In genomic region chr7:47198159-47198558, GRCh38 we compare ENCODE assay signal across 17 cellular contexts.
"Had no signal": no experiment of that assay in that cellular context is flagged by ENCODE, and none has a peak within 500 bp of the region (broad histone marks: within the 10 kb centered on the region; RNA-seq: fewer than 3 reads in every experiment).

No MANE protein-coding gene starts in this region.

- H3K27me3 Mint-ChIP-seq: activated naive CD8-positive, alpha-beta T cell treated with anti-CD3 and anti-CD28 coated beads, Interleukin-2, amount 50 U/mL, for 24 hours; progenitor cell of endocrine pancreas had no signal

- H3K27ac ChIP-seq: ascending aorta, breast epithelium, epithelial cell of prostate, right lobe of liver, spleen, testis, upper lobe of left lung had no signal

- H3K9me3 ChIP-seq: ascending aorta, breast epithelium, right lobe of liver, spleen, testis, upper lobe of left lung had no signal

- DNase-seq: activated CD4-positive, alpha-beta T cell treated with anti-CD3 and anti-CD28 coated beads, Interleukin-2, amount 50 U/mL, for 1 hour; activated CD8-positive, alpha-beta memory T cell treated with anti-CD3 and anti-CD28 coated beads for 24 hours; activated naive CD8-positive, alpha-beta T cell treated with anti-CD3 and anti-CD28 coated beads, Interleukin-2, amount 50 U/mL, for 24 hours; kidney; nephron progenitor cell; right lobe of liver; spleen; stimulated activated naive CD8-positive, alpha-beta T cell treated with anti-CD3 and anti-CD28 coated beads, Interleukin-15, amount 100 ng/mL, for 72 hours; SW 1271; testis; upper lobe of left lung had no signal

- ATAC-seq: activated naive CD8-positive, alpha-beta T cell treated with anti-CD3 and anti-CD28 coated beads, Interleukin-2, amount 50 U/mL, for 24 hours; right lobe of liver; stimulated activated naive CD8-positive, alpha-beta T cell treated with anti-CD3 and anti-CD28 coated beads, Interleukin-15, amount 100 ng/mL, for 72 hours had no signal

- H3K4me3 ChIP-seq: ascending aorta, breast epithelium, right lobe of liver, spleen, testis, upper lobe of left lung had no signal

- H3K36me3 ChIP-seq: ascending aorta, breast epithelium, right lobe of liver, spleen, upper lobe of left lung had no signal

- H3K4me3 Mint-ChIP-seq: activated naive CD8-positive, alpha-beta T cell treated with anti-CD3 and anti-CD28 coated beads, Interleukin-2, amount 50 U/mL, for 24 hours; activated T-helper 1 cell treated with anti-CD3 and anti-CD28 coated beads, Interleukin-12 subunit alpha, Interleukin-12 subunit beta, Interleukin-2, Interleukin-4 antibody, amounts not matched to agents 30 ng/mL and 10 ng/mL and 1 ng/mL, durations not matched to agents 14 hours and 24 hours and 36 hours; nephron progenitor cell; stimulated activated naive CD8-positive, alpha-beta T cell treated with anti-CD3 and anti-CD28 coated beads, Interleukin-15, amount 100 ng/mL, for 72 hours; T-helper 2 cell treated with Interferon-gamma antibody and Interleukin-4, amounts not matched to agents 5 μg/mL and 100 μg/mL, for 36 hours had no signal

- H3K4me1 ChIP-seq: ascending aorta, breast epithelium, right lobe of liver, spleen, testis had no signal

- H3K9me3 Mint-ChIP-seq: activated naive CD8-positive, alpha-beta T cell treated with anti-CD3 and anti-CD28 coated beads, Interleukin-2, amount 50 U/mL, for 24 hours; activated T-helper 1 cell treated with anti-CD3 and anti-CD28 coated beads, Interleukin-12 subunit alpha, Interleukin-12 subunit beta, Interleukin-2, Interleukin-4 antibody, amounts not matched to agents 30 ng/mL and 10 ng/mL and 1 ng/mL, durations not matched to agents 14 hours and 24 hours and 36 hours; nephron progenitor cell; stimulated activated naive CD8-positive, alpha-beta T cell treated with anti-CD3 and anti-CD28 coated beads, Interleukin-15, amount 100 ng/mL, for 72 hours; T-helper 2 cell treated with Interferon-gamma antibody and Interleukin-4, amounts not matched to agents 5 μg/mL and 100 μg/mL, for 36 hours had no signal

- H3K27me3 ChIP-seq: ascending aorta, breast epithelium, right lobe of liver, spleen, testis, upper lobe of left lung had no signal

- H3K4me1 Mint-ChIP-seq: activated naive CD8-positive, alpha-beta T cell treated with anti-CD3 and anti-CD28 coated beads, Interleukin-2, amount 50 U/mL, for 24 hours; nephron progenitor cell; stimulated activated naive CD8-positive, alpha-beta T cell treated with anti-CD3 and anti-CD28 coated beads, Interleukin-15, amount 100 ng/mL, for 72 hours had no signal

- H3K27ac Mint-ChIP-seq: activated naive CD8-positive, alpha-beta T cell treated with anti-CD3 and anti-CD28 coated beads, Interleukin-2, amount 50 U/mL, for 24 hours; activated T-helper 1 cell treated with anti-CD3 and anti-CD28 coated beads, Interleukin-12 subunit alpha, Interleukin-12 subunit beta, Interleukin-2, Interleukin-4 antibody, amounts not matched to agents 30 ng/mL and 10 ng/mL and 1 ng/mL, durations not matched to agents 14 hours and 24 hours and 36 hours; nephron progenitor cell; progenitor cell of endocrine pancreas; stimulated activated naive CD8-positive, alpha-beta T cell treated with anti-CD3 and anti-CD28 coated beads, Interleukin-15, amount 100 ng/mL, for 72 hours; T-helper 2 cell treated with Interferon-gamma antibody and Interleukin-4, amounts not matched to agents 5 μg/mL and 100 μg/mL, for 36 hours had no signal
